In genomic region chr1:58898739-58899580, GRCh38 we compare ENCODE assay signal across 1 cellular context.
TF ChIP-seq lines count a peak whose summit lies in the region.

No MANE protein-coding gene starts in this region.

TF ChIP-seq in K562, 482 proteins besides CTCF, POLR2A, EP300 and RAD21 (continued from another document and continues in another):
- TF ChIP-seq ZNF318 (IDR thresholded peaks at IDR 0.05; ENCODE audit: borderline replicate concordance in 1 of 2, low read depth in 1 of 2), result peak in 1 of 2 experiments; percentile 90; a peak in 2 of 4 replicates
- no peak for TF ChIP-seq FOXJ3 (CRISPR knock-in tag; IDR thresholded peaks at IDR 0.05)
- no peak for TF ChIP-seq MYBL2 (IDR thresholded peaks at IDR 0.05; ENCODE audit: low read depth)
- TF ChIP-seq MYBL2 (CRISPR knock-in tag; IDR thresholded peaks at IDR 0.05; ENCODE audit: borderline replicate concordance), result no peak
- TF ChIP-seq SETDB1 (IDR thresholded peaks at IDR 0.05; ENCODE audit: low read length), result no peak
- TF ChIP-seq CC2D1A (IDR thresholded peaks at IDR 0.05), result peak; percentile 96
- peak; percentile 77; the same call in 1 of the 2 replicates for TF ChIP-seq SP1 (CRISPR knock-in tag; IDR thresholded peaks at IDR 0.05)
- TF ChIP-seq ZBTB9 (CRISPR knock-in tag; IDR thresholded peaks at IDR 0.05), result no peak
- TF ChIP-seq RBFOX2 (IDR thresholded peaks at IDR 0.05; ENCODE audit: low read depth, low read length), result peak; percentile 57; the same call in 1 of the 2 replicates
- TF ChIP-seq SRF (CRISPR knock-in tag; IDR thresholded peaks at IDR 0.05), result no peak
- peak; percentile 92 for TF ChIP-seq NEUROD1 (IDR thresholded peaks at IDR 0.05; ENCODE audit: borderline replicate concordance, low read depth, low read length, partially characterized antibody)
- TF ChIP-seq GATAD2A (IDR thresholded peaks at IDR 0.05), result peak; percentile 94
- no peak for TF ChIP-seq ZNF717 (CRISPR knock-in tag; IDR thresholded peaks at IDR 0.05)
- peak; percentile 92 to 95 for TF ChIP-seq TRIM24 (IDR thresholded peaks at IDR 0.05)
- no peak for TF ChIP-seq KLF10 (CRISPR knock-in tag; IDR thresholded peaks at IDR 0.05)
- TF ChIP-seq GABPB2 (CRISPR knock-in tag; conservative IDR thresholded peaks at IDR 0.05), result no peak
- TF ChIP-seq, protein P1, sequence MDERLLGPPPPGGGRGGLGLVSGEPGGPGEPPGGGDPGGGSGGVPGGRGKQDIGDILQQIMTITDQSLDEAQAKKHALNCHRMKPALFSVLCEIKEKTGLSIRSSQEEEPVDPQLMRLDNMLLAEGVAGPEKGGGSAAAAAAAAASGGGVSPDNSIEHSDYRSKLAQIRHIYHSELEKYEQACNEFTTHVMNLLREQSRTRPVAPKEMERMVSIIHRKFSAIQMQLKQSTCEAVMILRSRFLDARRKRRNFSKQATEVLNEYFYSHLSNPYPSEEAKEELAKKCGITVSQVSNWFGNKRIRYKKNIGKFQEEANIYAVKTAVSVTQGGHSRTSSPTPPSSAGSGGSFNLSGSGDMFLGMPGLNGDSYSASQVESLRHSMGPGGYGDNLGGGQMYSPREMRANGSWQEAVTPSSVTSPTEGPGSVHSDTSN (CRISPR knock-in tag; IDR thresholded peaks at IDR 0.05; ENCODE audit: low read depth), result no peak
- TF ChIP-seq, protein P1 (tag; conservative IDR thresholded peaks at IDR 0.05; ENCODE audit: low read depth), result peak; percentile 78
- peak in 1 of 2 experiments; percentile 57; a peak in 1 of 4 replicates for TF ChIP-seq KDM4B (IDR thresholded peaks at IDR 0.05; ENCODE audit: borderline replicate concordance in 2 of 2, low read depth in 1 of 2)
- peak; percentile 93 to 98; a peak in 3 of 4 replicates for TF ChIP-seq TBL1XR1 (IDR thresholded peaks at IDR 0.05; ENCODE audit: low read length in 2 of 2)
- no peak for TF ChIP-seq MED1 (CRISPR knock-in tag; IDR thresholded peaks at IDR 0.05; ENCODE audit: borderline replicate concordance)
- peak; percentile 84 to 86 for TF ChIP-seq FOXK2 (conservative IDR thresholded peaks at IDR 0.05 in 1 of 2, IDR thresholded peaks at IDR 0.05 in 1 of 2; ENCODE audit: low read depth in 2 of 2)
- peak; percentile 91 for TF ChIP-seq ZBED1 (IDR thresholded peaks at IDR 0.05)
- no peak for TF ChIP-seq PCBP2 (IDR thresholded peaks at IDR 0.05; ENCODE audit: low read depth, low read length, poor library complexity, severe bottlenecking)
- TF ChIP-seq, protein P2, sequence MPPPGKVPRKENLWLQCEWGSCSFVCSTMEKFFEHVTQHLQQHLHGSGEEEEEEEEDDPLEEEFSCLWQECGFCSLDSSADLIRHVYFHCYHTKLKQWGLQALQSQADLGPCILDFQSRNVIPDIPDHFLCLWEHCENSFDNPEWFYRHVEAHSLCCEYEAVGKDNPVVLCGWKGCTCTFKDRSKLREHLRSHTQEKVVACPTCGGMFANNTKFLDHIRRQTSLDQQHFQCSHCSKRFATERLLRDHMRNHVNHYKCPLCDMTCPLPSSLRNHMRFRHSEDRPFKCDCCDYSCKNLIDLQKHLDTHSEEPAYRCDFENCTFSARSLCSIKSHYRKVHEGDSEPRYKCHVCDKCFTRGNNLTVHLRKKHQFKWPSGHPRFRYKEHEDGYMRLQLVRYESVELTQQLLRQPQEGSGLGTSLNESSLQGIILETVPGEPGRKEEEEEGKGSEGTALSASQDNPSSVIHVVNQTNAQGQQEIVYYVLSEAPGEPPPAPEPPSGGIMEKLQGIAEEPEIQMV (tag; conservative IDR thresholded peaks at IDR 0.05; ENCODE audit: low read depth), result peak; percentile 46; the same call in 1 of the 2 replicates
- TF ChIP-seq, protein P3, sequence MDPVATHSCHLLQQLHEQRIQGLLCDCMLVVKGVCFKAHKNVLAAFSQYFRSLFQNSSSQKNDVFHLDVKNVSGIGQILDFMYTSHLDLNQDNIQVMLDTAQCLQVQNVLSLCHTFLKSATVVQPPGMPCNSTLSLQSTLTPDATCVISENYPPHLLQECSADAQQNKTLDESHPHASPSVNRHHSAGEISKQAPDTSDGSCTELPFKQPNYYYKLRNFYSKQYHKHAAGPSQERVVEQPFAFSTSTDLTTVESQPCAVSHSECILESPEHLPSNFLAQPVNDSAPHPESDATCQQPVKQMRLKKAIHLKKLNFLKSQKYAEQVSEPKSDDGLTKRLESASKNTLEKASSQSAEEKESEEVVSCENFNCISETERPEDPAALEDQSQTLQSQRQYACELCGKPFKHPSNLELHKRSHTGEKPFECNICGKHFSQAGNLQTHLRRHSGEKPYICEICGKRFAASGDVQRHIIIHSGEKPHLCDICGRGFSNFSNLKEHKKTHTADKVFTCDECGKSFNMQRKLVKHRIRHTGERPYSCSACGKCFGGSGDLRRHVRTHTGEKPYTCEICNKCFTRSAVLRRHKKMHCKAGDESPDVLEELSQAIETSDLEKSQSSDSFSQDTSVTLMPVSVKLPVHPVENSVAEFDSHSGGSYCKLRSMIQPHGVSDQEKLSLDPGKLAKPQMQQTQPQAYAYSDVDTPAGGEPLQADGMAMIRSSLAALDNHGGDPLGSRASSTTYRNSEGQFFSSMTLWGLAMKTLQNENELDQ (CRISPR knock-in tag; IDR thresholded peaks at IDR 0.05; ENCODE audit: borderline replicate concordance), result no peak
- TF ChIP-seq, protein P4, sequence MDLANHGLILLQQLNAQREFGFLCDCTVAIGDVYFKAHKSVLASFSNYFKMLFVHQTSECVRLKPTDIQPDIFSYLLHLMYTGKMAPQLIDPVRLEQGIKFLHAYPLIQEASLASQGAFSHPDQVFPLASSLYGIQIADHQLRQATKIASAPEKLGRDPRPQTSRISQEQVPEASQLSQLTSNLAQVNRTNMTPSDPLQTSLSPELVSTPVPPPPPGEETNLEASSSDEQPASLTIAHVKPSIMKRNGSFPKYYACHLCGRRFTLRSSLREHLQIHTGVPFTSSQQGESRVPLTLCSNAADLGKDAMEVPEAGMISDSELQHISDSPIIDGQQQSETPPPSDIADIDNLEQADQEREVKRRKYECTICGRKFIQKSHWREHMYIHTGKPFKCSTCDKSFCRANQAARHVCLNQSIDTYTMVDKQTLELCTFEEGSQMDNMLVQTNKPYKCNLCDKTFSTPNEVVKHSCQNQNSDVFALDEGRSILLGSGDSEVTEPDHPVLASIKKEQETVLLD (IDR thresholded peaks at IDR 0.05), result peak; percentile 81
- peak; percentile 93 for TF ChIP-seq TOE1 (IDR thresholded peaks at IDR 0.05; ENCODE audit: borderline replicate concordance)
- no peak for TF ChIP-seq TOE1 (CRISPR knock-in tag; IDR thresholded peaks at IDR 0.05; ENCODE audit: borderline replicate concordance, low read depth)
- TF ChIP-seq FOXM1 (IDR thresholded peaks at IDR 0.05; ENCODE audit: low read depth), result peak; percentile 92
- TF ChIP-seq FOXM1 (CRISPR knock-in tag; IDR thresholded peaks at IDR 0.05; ENCODE audit: low read depth), result no peak
- TF ChIP-seq, protein P5, sequence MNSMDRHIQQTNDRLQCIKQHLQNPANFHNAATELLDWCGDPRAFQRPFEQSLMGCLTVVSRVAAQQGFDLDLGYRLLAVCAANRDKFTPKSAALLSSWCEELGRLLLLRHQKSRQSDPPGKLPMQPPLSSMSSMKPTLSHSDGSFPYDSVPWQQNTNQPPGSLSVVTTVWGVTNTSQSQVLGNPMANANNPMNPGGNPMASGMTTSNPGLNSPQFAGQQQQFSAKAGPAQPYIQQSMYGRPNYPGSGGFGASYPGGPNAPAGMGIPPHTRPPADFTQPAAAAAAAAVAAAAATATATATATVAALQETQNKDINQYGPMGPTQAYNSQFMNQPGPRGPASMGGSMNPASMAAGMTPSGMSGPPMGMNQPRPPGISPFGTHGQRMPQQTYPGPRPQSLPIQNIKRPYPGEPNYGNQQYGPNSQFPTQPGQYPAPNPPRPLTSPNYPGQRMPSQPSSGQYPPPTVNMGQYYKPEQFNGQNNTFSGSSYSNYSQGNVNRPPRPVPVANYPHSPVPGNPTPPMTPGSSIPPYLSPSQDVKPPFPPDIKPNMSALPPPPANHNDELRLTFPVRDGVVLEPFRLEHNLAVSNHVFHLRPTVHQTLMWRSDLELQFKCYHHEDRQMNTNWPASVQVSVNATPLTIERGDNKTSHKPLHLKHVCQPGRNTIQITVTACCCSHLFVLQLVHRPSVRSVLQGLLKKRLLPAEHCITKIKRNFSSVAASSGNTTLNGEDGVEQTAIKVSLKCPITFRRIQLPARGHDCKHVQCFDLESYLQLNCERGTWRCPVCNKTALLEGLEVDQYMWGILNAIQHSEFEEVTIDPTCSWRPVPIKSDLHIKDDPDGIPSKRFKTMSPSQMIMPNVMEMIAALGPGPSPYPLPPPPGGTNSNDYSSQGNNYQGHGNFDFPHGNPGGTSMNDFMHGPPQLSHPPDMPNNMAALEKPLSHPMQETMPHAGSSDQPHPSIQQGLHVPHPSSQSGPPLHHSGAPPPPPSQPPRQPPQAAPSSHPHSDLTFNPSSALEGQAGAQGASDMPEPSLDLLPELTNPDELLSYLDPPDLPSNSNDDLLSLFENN (IDR thresholded peaks at IDR 0.05; ENCODE audit: low read depth in 2 of 2, low read length in 2 of 2), result peak in 1 of 2 experiments; percentile 94; a peak in 2 of 4 replicates
- no peak for TF ChIP-seq ZNF143 (CRISPR knock-in tag; IDR thresholded peaks at IDR 0.05)
- no peak for TF ChIP-seq ZNF695 (CRISPR knock-in tag; IDR thresholded peaks at IDR 0.05)
- TF ChIP-seq TCF7L2 (IDR thresholded peaks at IDR 0.05; ENCODE audit: low read depth, low read length), result no peak
- no peak for TF ChIP-seq IFI16 (CRISPR knock-in tag; IDR thresholded peaks at IDR 0.05)
- peak; percentile 90 for TF ChIP-seq ZNF3 (CRISPR knock-in tag; IDR thresholded peaks at IDR 0.05)
- no peak for TF ChIP-seq FOXO4 (CRISPR knock-in tag; IDR thresholded peaks at IDR 0.05)
